In the genomic region with DNA sequence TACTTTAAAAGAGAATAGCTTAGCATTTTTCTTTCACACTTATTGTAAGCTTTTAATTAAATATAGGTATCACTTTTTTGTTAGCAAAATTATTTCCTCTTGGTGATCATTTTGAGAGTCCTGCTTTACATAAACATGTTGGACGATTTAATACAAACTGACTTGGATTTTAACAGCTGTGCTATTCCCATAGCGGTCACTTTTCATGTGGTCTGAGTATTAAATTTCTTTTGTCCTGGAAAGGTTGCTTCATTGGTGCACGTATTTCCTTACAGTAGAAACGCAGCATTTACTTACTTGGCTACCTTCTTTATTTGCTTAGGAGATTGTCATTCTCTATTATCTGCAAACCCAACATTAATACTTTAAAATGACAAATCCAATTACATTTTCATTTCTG, we compare ENCODE assay signal across 23 cellular contexts.
DNase-seq lines count a peak whose midpoint lies in the region; ATAC-seq and TF ChIP-seq lines count a peak whose summit lies in the region.
"Had no signal": no experiment of that assay in that cellular context is flagged by ENCODE, and none has a peak within 500 bp of the region (broad histone marks: within the 10 kb centered on the region; RNA-seq: fewer than 3 reads in every experiment).

No MANE protein-coding gene starts in this region.

- H3K4me1 Mint-ChIP-seq in mesothelial cell of epicardium (peaks cover 57% of the 10 kb centered on the region), type B pancreatic cell (ENCODE audit: unreplicated experiment) (peaks cover 48% of the 10 kb centered on the region)
- H3K4me1 Mint-ChIP-seq in activated naive CD4-positive, alpha-beta T cell treated with anti-CD3 and anti-CD28 coated beads for 36 hours (ENCODE audit: low read depth) = no peaks in the 10 kb centered on the region
- H3K4me1 Mint-ChIP-seq: activated naive CD4-positive, alpha-beta T cell treated with anti-CD3 and anti-CD28 coated beads, Interleukin-2, amount 10 ng/mL, durations not matched to agents 7 days and 5 days had no signal

- no peaks in the 10 kb centered on the region for H3K9me3 Mint-ChIP-seq in mesothelial cell of epicardium
- no peaks in the 10 kb centered on the region for H3K9me3 Mint-ChIP-seq in type B pancreatic cell
- no peaks in the 10 kb centered on the region for H3K9me3 Mint-ChIP-seq in activated naive CD4-positive, alpha-beta T cell treated with anti-CD3 and anti-CD28 coated beads, Interleukin-2, amount 50 U/mL, for 72 hours
- H3K9me3 Mint-ChIP-seq in activated naive CD4-positive, alpha-beta T cell treated with anti-CD3 and anti-CD28 coated beads for 36 hours = no peaks in the 10 kb centered on the region
- H3K9me3 Mint-ChIP-seq: activated naive CD4-positive, alpha-beta T cell treated with anti-CD3 and anti-CD28 coated beads, Interleukin-2, amount 10 ng/mL, durations not matched to agents 7 days and 5 days; activated T-cell treated with anti-CD3 and anti-CD28 coated beads, Interleukin-2, amount 50 U/mL, for 24 hours; CD4-positive, CD25-positive, alpha-beta regulatory T cell had no signal

- H3K27me3 ChIP-seq in Panc1 (ENCODE audit: control insufficient read depth, insufficient read depth, low read length) = no peaks in the 10 kb centered on the region
- H3K27me3 ChIP-seq: left lung, upper lobe of right lung had no signal

- H3K9me3 ChIP-seq in HEK293 (ENCODE audit: control insufficient read depth, insufficient read depth, low read depth, low read length) (no peaks in the 10 kb centered on the region), Panc1 (ENCODE audit: control insufficient read depth, insufficient read depth, low read depth, low read length) (no peaks in the 10 kb centered on the region)
- H3K9me3 ChIP-seq: left lung, upper lobe of right lung had no signal

- H3K4me1 ChIP-seq in HEK293 (ENCODE audit: control insufficient read depth, insufficient read depth, low read length) = peaks cover 27% of the 10 kb centered on the region
- peaks cover 28% of the 10 kb centered on the region for H3K4me1 ChIP-seq in Panc1 (ENCODE audit: control insufficient read depth, insufficient read depth, low read length)

- no peak for ATAC-seq in Panc1
- no peak for ATAC-seq in activated naive CD4-positive, alpha-beta T cell treated with anti-CD3 and anti-CD28 coated beads, Interleukin-2, amount 50 U/mL, for 72 hours
- ATAC-seq: activated CD4-positive, CD25-positive, alpha-beta regulatory T cell treated with anti-CD3 and anti-CD28 coated beads, Interleukin-2, amount 50 U/mL, for 24 hours; esophagus mucosa; left lung; upper lobe of right lung had no signal

- BruUV-seq in Panc1 (replicated peaks; lab: Mats Ljungman, UMichigan) = TSS peak; percentile 23

- H3K36me3 Mint-ChIP-seq in mesothelial cell of epicardium = no peaks in the 10 kb centered on the region
- peaks cover 14% of the 10 kb centered on the region for H3K36me3 Mint-ChIP-seq in type B pancreatic cell
- H3K36me3 Mint-ChIP-seq in activated naive CD4-positive, alpha-beta T cell treated with anti-CD3 and anti-CD28 coated beads, Interleukin-2, amount 50 U/mL, for 72 hours = no peaks in the 10 kb centered on the region
- H3K36me3 Mint-ChIP-seq in activated naive CD4-positive, alpha-beta T cell treated with anti-CD3 and anti-CD28 coated beads for 36 hours (ENCODE audit: low read depth) = peaks cover 8% of the 10 kb centered on the region

- H3K27ac Mint-ChIP-seq in mesothelial cell of epicardium (peak overlapping the region; percentile 91), type B pancreatic cell (no peak overlapping the region)
- H3K27ac Mint-ChIP-seq in activated naive CD4-positive, alpha-beta T cell treated with anti-CD3 and anti-CD28 coated beads, Interleukin-2, amount 50 U/mL, for 72 hours = no peak overlapping the region
- H3K27ac Mint-ChIP-seq in activated naive CD4-positive, alpha-beta T cell treated with anti-CD3 and anti-CD28 coated beads for 36 hours = no peak overlapping the region
- H3K27ac Mint-ChIP-seq: activated naive CD4-positive, alpha-beta T cell treated with anti-CD3 and anti-CD28 coated beads, Interleukin-2, amount 10 ng/mL, durations not matched to agents 7 days and 5 days; activated T-cell treated with anti-CD3 and anti-CD28 coated beads, Interleukin-2, amount 50 U/mL, for 24 hours; CD4-positive, CD25-positive, alpha-beta regulatory T cell had no signal

- no peak overlapping the region for H3K4me3 ChIP-seq in HEK293 (ENCODE audit: low read depth, low read length)
- H3K4me3 ChIP-seq in Panc1 (ENCODE audit: low read depth in 2 of 2, low read length in 2 of 2) = no peak overlapping the region
- H3K4me3 ChIP-seq: GM23248, left lung, upper lobe of right lung had no signal

- in situ Hi-C loops in Panc1 (cut with HindIII; ENCODE audit: low pct_unique_long_range_greater_than_20kb, low sequenced_read_pairs) = no loop called here

- H3K4me3 Mint-ChIP-seq in mesothelial cell of epicardium (no peak overlapping the region), type B pancreatic cell (no peak overlapping the region)
- H3K4me3 Mint-ChIP-seq in activated naive CD4-positive, alpha-beta T cell treated with anti-CD3 and anti-CD28 coated beads for 36 hours = no peak overlapping the region
- H3K4me3 Mint-ChIP-seq: activated naive CD4-positive, alpha-beta T cell treated with anti-CD3 and anti-CD28 coated beads, Interleukin-2, amount 10 ng/mL, durations not matched to agents 7 days and 5 days; activated T-cell treated with anti-CD3 and anti-CD28 coated beads, Interleukin-2, amount 50 U/mL, for 24 hours; CD4-positive, CD25-positive, alpha-beta regulatory T cell had no signal

- H3K36me3 ChIP-seq in HEK293 (ENCODE audit: control insufficient read depth in 2 of 2, insufficient read depth in 1 of 2, low read length in 2 of 2) = no peaks in the 10 kb centered on the region
- peaks cover 5% of the 10 kb centered on the region; the same call in 1 of the 2 replicates for H3K36me3 ChIP-seq in Panc1 (ENCODE audit: control insufficient read depth, insufficient read depth, low read length)

- no peaks in the 10 kb centered on the region for H3K27me3 Mint-ChIP-seq in mesothelial cell of epicardium (ENCODE audit: low read depth)
- no peaks in the 10 kb centered on the region for H3K27me3 Mint-ChIP-seq in type B pancreatic cell
- H3K27me3 Mint-ChIP-seq in activated naive CD4-positive, alpha-beta T cell treated with anti-CD3 and anti-CD28 coated beads for 36 hours (ENCODE audit: low read depth) = no peaks in the 10 kb centered on the region
- H3K27me3 Mint-ChIP-seq: activated naive CD4-positive, alpha-beta T cell treated with anti-CD3 and anti-CD28 coated beads, Interleukin-2, amount 10 ng/mL, durations not matched to agents 7 days and 5 days; activated T-cell treated with anti-CD3 and anti-CD28 coated beads, Interleukin-2, amount 50 U/mL, for 24 hours; CD4-positive, CD25-positive, alpha-beta regulatory T cell had no signal

- peak; percentile 66 for DNase-seq in NCI-H146 (lab: John Stamatoyannopoulos, UW)
- DNase-seq in Panc1 (ENCODE audit: low read depth, low spot score) = no peak
- no peak for DNase-seq in mesothelial cell of epicardium (ENCODE audit: low spot score in 2 of 2, unreplicated experiment in 2 of 2)
- no peak for DNase-seq in activated T-cell treated with anti-CD3 and anti-CD28 coated beads, Interleukin-2, amount 50 U/mL, for 48 hours
- no peak for DNase-seq in type B pancreatic cell (ENCODE audit: extremely low spot score, unreplicated experiment)
- DNase-seq in activated naive CD4-positive, alpha-beta T cell treated with anti-CD3 and anti-CD28 coated beads, Interleukin-2, amount 50 U/mL, for 72 hours (ENCODE audit: low spot score in 2 of 2) = no peak
- no peak for DNase-seq in activated naive CD4-positive, alpha-beta T cell treated with anti-CD3 and anti-CD28 coated beads for 36 hours
- DNase-seq: activated naive CD4-positive, alpha-beta T cell treated with anti-CD3 and anti-CD28 coated beads, Interleukin-2, amount 10 ng/mL, durations not matched to agents 7 days and 5 days; activated T-cell treated with anti-CD3 and anti-CD28 coated beads, Interleukin-2, amount 50 U/mL, for 24 hours; anterior cingulate cortex; CD4-positive, CD25-positive, alpha-beta regulatory T cell; effector CD8-positive, alpha-beta T cell; GF-D8; GM23248; left lung; NCI-H2171; RPMI8226; stimulated activated CD4-positive, alpha-beta T cell treated with anti-CD3 and anti-CD28 coated beads, Interleukin-12 subunit alpha, Interleukin-12 subunit beta, amount 100 ng/mL, for 4 hours; T1000; upper lobe of right lung had no signal

- no peak overlapping the region for H3K27ac ChIP-seq in HEK293 (ENCODE audit: extremely low read depth, low read depth, low read length)
- peak overlapping the region; percentile 92; the same call in 1 of the 2 replicates for H3K27ac ChIP-seq in Panc1 (ENCODE audit: low read length)
- H3K27ac ChIP-seq: GM23248, left lung, upper lobe of right lung had no signal

- POLR2A ChIA-PET in HEK293 (lab: Yijun Ruan, JAX) = no interaction called here
- POLR2A ChIA-PET in Panc1 (lab: Charles Lee) = no interaction called here

- CTCF ChIA-PET in HEK293 (lab: Yijun Ruan, JAX) = interaction anchor here (0.6 to 7.1 kb wide), 6 partner anchors 9 to 459 kb away, joined by 3 to 165 read pairs (median 4); no protein-coding TSS in a partner anchor
- CTCF ChIA-PET in Panc1 (lab: Charles Lee) = interaction anchor here (1.2 kb wide), 1 partner anchor 270 kb away, joined by 3 read pairs; no protein-coding TSS in a partner anchor
- CTCF ChIA-PET in activated naive CD4-positive, alpha-beta T cell treated with anti-CD3 and anti-CD28 coated beads for 36 hours (lab: Charles Lee) = no interaction called here

- TF ChIP-seq CTCF in HEK293 (tag by site-specific recombination; IDR thresholded peaks at IDR 0.05) (no peak), Panc1 (IDR thresholded peaks at IDR 0.05) (no peak), mesothelial cell of epicardium (IDR thresholded peaks at IDR 0.05; ENCODE audit: unreplicated experiment) (no peak), type B pancreatic cell (conservative IDR thresholded peaks at IDR 0.05) (no peak)

- intact Hi-C loops in Panc1 (cut with micrococcal nuclease; ENCODE audit: unreplicated experiment) = no loop called here
- intact Hi-C loops in activated naive CD4-positive, alpha-beta T cell treated with anti-CD3 and anti-CD28 coated beads for 36 hours (cut with micrococcal nuclease) = no loop called here

TF ChIP-seq in HEK293, 187 proteins besides CTCF, POLR2A, EP300 and RAD21 (continues in another document):
- TF ChIP-seq, protein P1, sequence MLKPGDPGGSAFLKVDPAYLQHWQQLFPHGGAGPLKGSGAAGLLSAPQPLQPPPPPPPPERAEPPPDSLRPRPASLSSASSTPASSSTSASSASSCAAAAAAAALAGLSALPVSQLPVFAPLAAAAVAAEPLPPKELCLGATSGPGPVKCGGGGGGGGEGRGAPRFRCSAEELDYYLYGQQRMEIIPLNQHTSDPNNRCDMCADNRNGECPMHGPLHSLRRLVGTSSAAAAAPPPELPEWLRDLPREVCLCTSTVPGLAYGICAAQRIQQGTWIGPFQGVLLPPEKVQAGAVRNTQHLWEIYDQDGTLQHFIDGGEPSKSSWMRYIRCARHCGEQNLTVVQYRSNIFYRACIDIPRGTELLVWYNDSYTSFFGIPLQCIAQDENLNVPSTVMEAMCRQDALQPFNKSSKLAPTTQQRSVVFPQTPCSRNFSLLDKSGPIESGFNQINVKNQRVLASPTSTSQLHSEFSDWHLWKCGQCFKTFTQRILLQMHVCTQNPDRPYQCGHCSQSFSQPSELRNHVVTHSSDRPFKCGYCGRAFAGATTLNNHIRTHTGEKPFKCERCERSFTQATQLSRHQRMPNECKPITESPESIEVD (tag by site-specific recombination; IDR thresholded peaks at IDR 0.05) = 0 out of 2 replicates have a peak, but pooled peaks have one; percentile 17
